In genomic region chr11:67027483-67027930, GRCh38 we compare ENCODE assay signal across 2 cellular contexts.
TF ChIP-seq lines count a peak whose summit lies in the region.

No MANE protein-coding gene starts in this region.

TF ChIP-seq in H1, 55 proteins besides CTCF, POLR2A, EP300 and RAD21:
- TF ChIP-seq TAF1 (IDR thresholded peaks at IDR 0.05; ENCODE audit: low read depth, low read length) (no peak), RFX5 (IDR thresholded peaks at IDR 0.05; ENCODE audit: borderline replicate concordance, low read depth, low read length) (no peak), FOSL1 (IDR thresholded peaks at IDR 0.05; ENCODE audit: insufficient read depth, low read depth, low read length) (no peak), GTF2F1 (IDR thresholded peaks at IDR 0.05; ENCODE audit: borderline replicate concordance, low read depth, low read length) (no peak), KDM4A (IDR thresholded peaks at IDR 0.05; ENCODE audit: low read depth, low read length, severe bottlenecking) (no peak), SUZ12 (IDR thresholded peaks at IDR 0.05; ENCODE audit: low read length) (no peak), EGR1 (IDR thresholded peaks at IDR 0.05; ENCODE audit: borderline replicate concordance, low read depth, low read length) (no peak), PHF8 (conservative IDR thresholded peaks at IDR 0.05; ENCODE audit: low read depth, low read length) (no peak)

TF ChIP-seq in SK-N-SH treated with all-trans-retinoic acid at 6 μM for 48 hours, 23 proteins besides CTCF, POLR2A, EP300 and RAD21:
- no peak for TF ChIP-seq BACH2 (CRISPR knock-in tag; IDR thresholded peaks at IDR 0.05; ENCODE audit: borderline replicate concordance)
